19 cellular contexts compared by ENCODE assay signal in genomic region chr13:109707044-109707794, GRCh38.
DNase-seq lines count a peak whose midpoint lies in the region; ATAC-seq, FAIRE-seq and TF ChIP-seq lines count a peak whose summit lies in the region.
"Had no signal": no experiment of that assay in that cellular context is flagged by ENCODE, and none has a peak within 500 bp of the region (broad histone marks: within the 10 kb centered on the region; RNA-seq: fewer than 3 reads in every experiment).

No MANE protein-coding gene starts in this region.

- intact Hi-C loops in pancreas (cut with DNase I) = no loop called here

- H3K4me3 Mint-ChIP-seq in nephron progenitor cell = no peak overlapping the region
- H3K4me3 Mint-ChIP-seq: activated CD8-positive, alpha-beta memory T cell treated with anti-CD3 and anti-CD28 coated beads, Interleukin-2, amount 10 ng/mL, durations not matched to agents 7 days and 5 days had no signal

- peaks cover 21% of the 10 kb centered on the region for H3K4me1 Mint-ChIP-seq in nephron progenitor cell

- H3K9ac ChIP-seq in SK-N-MC (ENCODE audit: insufficient read length) = peak overlapping the region; percentile 21

- H3K27me3 Mint-ChIP-seq in nephron progenitor cell (ENCODE audit: low read depth, poor library complexity) = peaks cover 4% of the 10 kb centered on the region

- peaks cover 41% of the 10 kb centered on the region for H3K9me3 Mint-ChIP-seq in nephron progenitor cell

- no peaks in the 10 kb centered on the region for H3K27me3 ChIP-seq in pancreas
- H3K27me3 ChIP-seq: upper lobe of left lung had no signal

- H3K36me3 ChIP-seq in SK-N-MC (ENCODE audit: insufficient read depth, low read length) (no peaks in the 10 kb centered on the region), pancreas (no peaks in the 10 kb centered on the region)
- H3K36me3 ChIP-seq: prostate gland, upper lobe of left lung had no signal

- H3K9me3 ChIP-seq in SK-N-MC (ENCODE audit: low read depth, low read length) (no peaks in the 10 kb centered on the region), pancreas (no peaks in the 10 kb centered on the region)
- H3K9me3 ChIP-seq: prostate gland, upper lobe of left lung had no signal

- TF ChIP-seq CTCF in nephron progenitor cell (IDR thresholded peaks at IDR 0.05) = no peak
- no peak for TF ChIP-seq CTCF in pancreas (IDR thresholded peaks at IDR 0.05)

- DNase-seq in DMS 273 (lab: John Stamatoyannopoulos, UW; ENCODE audit: unreplicated experiment) = peak; percentile 40
- DNase-seq in DMS 273 treated with DMSO at 0.1 percent for 48 hours (lab: John Stamatoyannopoulos, UW) = no peak
- peak; percentile 29 for DNase-seq in NCI-H2029 treated with DMSO at 0.1 percent for 48 hours (lab: John Stamatoyannopoulos, UW)
- no peak for DNase-seq in SK-N-MC (ENCODE audit: low read depth, low spot score)
- peak; percentile 10 for DNase-seq in nephron progenitor cell
- DNase-seq in G401 (ENCODE audit: low spot score) = no peak
- DNase-seq in pancreas = no peak
- DNase-seq: activated CD8-positive, alpha-beta memory T cell treated with anti-CD3 and anti-CD28 coated beads, Interleukin-2, amount 10 ng/mL, durations not matched to agents 7 days and 5 days; Calu3; mesenchymal stem cell; NCI-H774; Right ventricle myocardium superior; stimulated activated CD4-positive, alpha-beta T cell treated with anti-CD3 and anti-CD28 coated beads, Interleukin-15, amount 100 ng/mL, for 24 hours; upper lobe of left lung had no signal

- H3K27ac Mint-ChIP-seq in nephron progenitor cell = peak overlapping the region; percentile 16
- H3K27ac Mint-ChIP-seq: activated CD8-positive, alpha-beta memory T cell treated with anti-CD3 and anti-CD28 coated beads, Interleukin-2, amount 10 ng/mL, durations not matched to agents 7 days and 5 days had no signal

- in situ Hi-C loops in G401 (cut with HindIII; ENCODE audit: low sequenced_read_pairs) = no loop called here

- H3K4me3 ChIP-seq in SK-N-MC (peak overlapping the region; percentile 10; the same call in 1 of the 2 replicates), pancreas (no peak overlapping the region)
- H3K4me3 ChIP-seq: prostate gland, upper lobe of left lung had no signal

- no peak for FAIRE-seq in pancreas (lab: Jason Lieb, UNC)

- no peak for ATAC-seq in pancreas
- no peak for ATAC-seq in GM21717 (IDR thresholded peaks at IDR 0.05; ENCODE audit: unreplicated experiment)
- ATAC-seq: activated CD8-positive, alpha-beta memory T cell treated with anti-CD3 and anti-CD28 coated beads, Interleukin-2, amount 10 ng/mL, durations not matched to agents 7 days and 5 days; esophagus mucosa had no signal

- no peaks in the 10 kb centered on the region for H3K4me1 ChIP-seq in pancreas
- H3K4me1 ChIP-seq: prostate gland had no signal

- peaks cover 14% of the 10 kb centered on the region for H3K36me3 Mint-ChIP-seq in nephron progenitor cell (ENCODE audit: low read depth)
- H3K36me3 Mint-ChIP-seq: activated CD8-positive, alpha-beta memory T cell treated with anti-CD3 and anti-CD28 coated beads, Interleukin-2, amount 10 ng/mL, durations not matched to agents 7 days and 5 days had no signal

- H3K27ac ChIP-seq in SK-N-MC = no peak overlapping the region; the same call in 1 of the 2 replicates
- no peak overlapping the region for H3K27ac ChIP-seq in pancreas
- H3K27ac ChIP-seq: 22Rv1, prostate gland, VCaP had no signal

- WGBS in pancreas, 2 donors = 70 to 72% methylated on average over 16 of the region's 16 CpGs

Comparison
In these comparisons a context has a peak if more than half of its experiments do, and no peak if none do; other contexts are left out.
1. DNase-seq: peak in DMS 273 (single experiment), NCI-H2029 treated with DMSO at 0.1 percent for 48 hours (single experiment) and nephron progenitor cell (single experiment); none in DMS 273 treated with DMSO at 0.1 percent for 48 hours (single experiment), SK-N-MC (single experiment), G401 (single experiment) and pancreas (0 of 6).